In genomic region chr14:89757313-89757939, GRCh38 we compare ENCODE assay signal across 26 cellular contexts.
"Had no signal": no experiment of that assay in that cellular context is flagged by ENCODE, and none has a peak within 500 bp of the region (broad histone marks: within the 10 kb centered on the region; RNA-seq: fewer than 3 reads in every experiment).

No MANE protein-coding gene starts in this region.

- H3K36me3 Mint-ChIP-seq: T-cell had no signal

- H3K36me3 ChIP-seq: adrenal gland had no signal

- H3K4me1 ChIP-seq: adrenal gland had no signal

- H3K27ac ChIP-seq: adrenal gland, PC-9, VCaP had no signal

- H3K27ac Mint-ChIP-seq: activated CD4-positive, alpha-beta memory T cell treated with anti-CD3 and anti-CD28 coated beads for 36 hours; activated CD4-positive, alpha-beta T cell treated with anti-CD3 and anti-CD28 coated beads, Interleukin-2, amount 10 ng/mL, durations not matched to agents 7 days and 5 days; activated naive CD8-positive, alpha-beta T cell treated with anti-CD3 and anti-CD28 coated beads, Interleukin-2, amount 10 ng/mL, durations not matched to agents 7 days and 5 days; activated T-cell treated with anti-CD3 and anti-CD28 coated beads, Interleukin-2, amount 50 U/mL, for 72 hours; activated T-helper 2 cell treated with anti-CD3 and anti-CD28 coated beads, Interferon-gamma antibody, Interleukin-2, Interleukin-4, amounts not matched to agents 10 μg/mL and 5 μg/mL and 100 μg/mL, durations not matched to agents 14 hours and 24 hours and 36 hours; brain; T-cell had no signal

- H3K27me3 Mint-ChIP-seq: activated CD4-positive, alpha-beta memory T cell treated with anti-CD3 and anti-CD28 coated beads for 36 hours; activated CD4-positive, alpha-beta T cell treated with anti-CD3 and anti-CD28 coated beads, Interleukin-2, amount 10 ng/mL, durations not matched to agents 7 days and 5 days; activated naive CD8-positive, alpha-beta T cell treated with anti-CD3 and anti-CD28 coated beads, Interleukin-2, amount 10 ng/mL, durations not matched to agents 7 days and 5 days; brain; central memory CD8-positive, alpha-beta T cell; T-cell had no signal

- H3K4me1 Mint-ChIP-seq: brain had no signal

- ATAC-seq: activated T-cell treated with anti-CD3 and anti-CD28 coated beads, Interleukin-2, amount 50 U/mL, for 72 hours; T-cell had no signal

- H3K4me3 ChIP-seq: adrenal gland, PC-9 had no signal

- H3K4me3 Mint-ChIP-seq: activated CD4-positive, alpha-beta memory T cell treated with anti-CD3 and anti-CD28 coated beads for 36 hours; activated CD4-positive, alpha-beta T cell treated with anti-CD3 and anti-CD28 coated beads, Interleukin-2, amount 10 ng/mL, durations not matched to agents 7 days and 5 days; activated naive CD8-positive, alpha-beta T cell treated with anti-CD3 and anti-CD28 coated beads, Interleukin-2, amount 10 ng/mL, durations not matched to agents 7 days and 5 days; activated T-cell treated with anti-CD3 and anti-CD28 coated beads, Interleukin-2, amount 50 U/mL, for 72 hours; brain; central memory CD8-positive, alpha-beta T cell; T-cell had no signal

- H3K4me2 ChIP-seq: PC-9 had no signal

- H3K9me3 ChIP-seq: adrenal gland had no signal

- FAIRE-seq: TTC549 had no signal

- H2AFZ ChIP-seq: PC-9 had no signal

- H3K27me3 ChIP-seq: adrenal gland had no signal

- DNase-seq: activated CD4-positive, alpha-beta memory T cell treated with anti-CD3 and anti-CD28 coated beads for 36 hours; activated CD4-positive, alpha-beta T cell treated with anti-CD3 and anti-CD28 coated beads, Interleukin-2, amount 10 ng/mL, durations not matched to agents 7 days and 5 days; activated CD4-positive, CD25-positive, alpha-beta regulatory T cell; activated CD8-positive, alpha-beta memory T cell treated with anti-CD3 and anti-CD28 coated beads, Interleukin-2, amount 50 U/mL, for 4 hours; activated naive CD4-positive, alpha-beta T cell treated with anti-CD3 and anti-CD28 coated beads, Interleukin-2, amount 50 U/mL, for 16 hours; activated naive CD8-positive, alpha-beta T cell treated with anti-CD3 and anti-CD28 coated beads, Interleukin-2, amount 10 ng/mL, durations not matched to agents 7 days and 5 days; activated T-cell treated with anti-CD3 and anti-CD28 coated beads, Interleukin-2, amount 50 U/mL, for 72 hours; adrenal gland; anterior cingulate cortex; Kasumi-1; NCI-H1048; NCI-H146; NCI-H187 treated with DMSO at 0.1 percent for 48 hours; NCI-H2081 treated with DMSO at 0.1 percent for 48 hours; NCI-H446; NCI-H524; PC-9; SHP77 treated with DMSO at 0.1 percent for 48 hours; T-cell; T-helper 2 cell; T1000 had no signal
